ENCODE assay signal across 1 cellular context in genomic region chr7:77982926-77983550, GRCh38.
A peak's percentile ranks its signal among the peaks of the same experiment; 100 is the strongest.
TF ChIP-seq lines count a peak whose summit lies in the region.

No MANE protein-coding gene starts in this region.

TF ChIP-seq in A549, 52 proteins besides CTCF, POLR2A, EP300 and RAD21 (continued from another document):
- TF ChIP-seq GATA3 (IDR thresholded peaks at IDR 0.05; ENCODE audit: borderline replicate concordance) (peak; percentile 48; the same call in 1 of the 2 replicates), FOSL2 (IDR thresholded peaks at IDR 0.05) (no peak), FOSL2 (CRISPR knock-in tag; IDR thresholded peaks at IDR 0.05) (0 out of 2 replicates have a peak, but pooled peaks have one; percentile 14)
TF ChIP-seq in A549: peak in this region for 2.
